In genomic region chr10:2246747-2247146, GRCh38 we compare ENCODE assay signal across 21 cellular contexts.
"Had no signal": no experiment of that assay in that cellular context is flagged by ENCODE, and none has a peak within 500 bp of the region (broad histone marks: within the 10 kb centered on the region; RNA-seq: fewer than 3 reads in every experiment).

No MANE protein-coding gene starts in this region.

- H3K27me3 ChIP-seq: neural progenitor cell, right lobe of liver, thyroid gland had no signal

- ATAC-seq: effector memory CD8-positive, alpha-beta T cell; left lobe of liver; mucosa of descending colon; naive thymus-derived CD4-positive, alpha-beta T cell; right lobe of liver; stimulated activated effector memory CD8-positive, alpha-beta T cell treated with anti-CD3 and anti-CD28 coated beads, Interleukin-12 subunit alpha, Interleukin-12 subunit beta, amount 100 ng/mL, for 72 hours had no signal

- DNase-seq: cortex of kidney; effector memory CD8-positive, alpha-beta T cell; hypothalamus; mesenchymal stem cell; mucosa of descending colon; naive thymus-derived CD4-positive, alpha-beta T cell; right lobe of liver; stimulated activated CD4-positive, alpha-beta T cell treated with anti-CD3 and anti-CD28 coated beads, Interleukin-2, amount 100 ng/mL, for 24 hours; stimulated activated CD4-positive, alpha-beta T cell treated with anti-CD3 and anti-CD28 coated beads, Interleukin-4, amount 100 ng/mL, for 24 hours; stimulated activated naive CD4-positive, alpha-beta T cell treated with Interleukin-2 at 50 U/mL for 16 hours; stomach; thyroid gland had no signal

- H3K36me3 ChIP-seq: esophagus muscularis mucosa, neural progenitor cell, right lobe of liver, stomach, thyroid gland had no signal

- H3K4me3 ChIP-seq: esophagus muscularis mucosa, lung, mucosa of descending colon, neural progenitor cell, right lobe of liver, smooth muscle cell, stomach, thyroid gland had no signal

- FAIRE-seq: endometrium, frontal cortex, keratinocyte had no signal
